Comparison of ENCODE assay signal across 1 cellular context in the genomic region with DNA sequence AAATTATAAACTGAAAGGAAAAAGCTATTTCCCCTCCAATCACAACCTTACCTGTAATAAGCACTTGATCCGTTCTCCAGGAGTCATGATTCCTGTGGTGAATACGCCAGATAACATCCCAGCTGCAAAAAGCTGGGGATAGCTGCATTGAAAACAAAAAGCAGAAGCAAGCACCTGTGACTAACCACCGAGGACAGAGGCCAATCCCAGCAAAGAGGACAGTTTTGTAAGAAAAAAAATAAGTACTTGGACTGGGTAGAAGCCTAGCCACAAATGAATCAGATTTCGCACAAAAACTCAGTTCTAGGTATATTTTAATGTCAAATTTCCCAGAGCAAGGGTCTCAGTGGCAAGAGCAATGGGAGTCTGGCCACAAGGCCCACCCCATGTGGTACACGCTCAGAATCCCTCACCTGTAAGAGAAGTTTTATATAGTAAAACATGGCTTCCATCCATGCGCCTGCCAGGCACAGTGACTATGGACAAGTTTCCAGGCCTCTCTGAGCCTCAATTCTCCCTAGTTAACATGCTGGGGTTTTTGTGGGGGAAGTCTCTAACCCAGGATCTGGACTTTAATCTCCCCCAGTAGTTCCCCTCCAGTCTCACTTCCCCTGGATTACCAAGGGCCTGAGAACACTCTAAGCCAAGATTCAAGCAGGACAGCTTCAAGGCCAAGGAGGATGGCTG.
TF ChIP-seq lines count a peak whose summit lies in the region.

No MANE protein-coding gene starts in this region.

TF ChIP-seq in HepG2, 621 proteins besides CTCF, POLR2A, EP300 and RAD21:
- TF ChIP-seq NFYB (CRISPR knock-in tag; IDR thresholded peaks at IDR 0.05) (no peak), GLI4 (CRISPR knock-in tag; IDR thresholded peaks at IDR 0.05; ENCODE audit: borderline replicate concordance) (no peak)
